8 cellular contexts compared by ENCODE assay signal in the genomic region with DNA sequence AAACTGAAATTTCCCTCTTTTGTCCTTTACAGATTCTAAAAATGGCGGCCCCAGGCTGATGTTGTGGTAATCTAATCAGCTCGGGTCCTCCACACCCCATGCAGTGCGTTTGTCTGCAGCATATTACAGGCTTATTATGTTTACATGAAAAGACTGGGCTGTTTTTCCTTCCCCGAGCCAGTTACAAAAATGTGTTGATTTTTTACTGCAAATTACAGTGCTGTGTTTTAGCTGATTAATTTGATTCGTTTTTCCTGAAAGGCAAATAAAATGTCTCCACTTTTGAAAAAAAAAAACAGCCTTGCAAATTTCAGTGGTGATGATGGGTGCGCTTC. TPM values are rescaled to one million over a fixed set of nuclear protein-coding genes. Genes with fewer than 3 reads are reported as not detected.
DNase-seq lines count a peak whose midpoint lies in the region; ATAC-seq and FAIRE-seq lines count a peak whose summit lies in the region.

No MANE protein-coding gene starts in this region.

- peaks cover 8% of the 10 kb centered on the region for H3K36me3 ChIP-seq in rectal smooth muscle tissue (ENCODE audit: control insufficient read depth, insufficient read depth, low read length)

- H3K27me3 ChIP-seq in rectal smooth muscle tissue (ENCODE audit: control insufficient read depth, insufficient read depth, low read length), result no peaks in the 10 kb centered on the region

- peak overlapping the region; percentile 94 for H3K4me3 ChIP-seq in rectal smooth muscle tissue (ENCODE audit: low read length)

- peaks cover 31% of the 10 kb centered on the region for H3K4me1 Mint-ChIP-seq in activated naive CD4-positive, alpha-beta T cell treated with anti-CD3 and anti-CD28 coated beads, Interleukin-2, amount 10 ng/mL, durations not matched to agents 7 days and 5 days

- peaks cover 64% of the 10 kb centered on the region for H3K36me3 Mint-ChIP-seq in activated naive CD4-positive, alpha-beta T cell treated with anti-CD3 and anti-CD28 coated beads, Interleukin-2, amount 10 ng/mL, durations not matched to agents 7 days and 5 days

- no peak for ATAC-seq in left cardiac atrium
- no peak for ATAC-seq in HG03378 (IDR thresholded peaks at IDR 0.05; ENCODE audit: unreplicated experiment)

- peak overlapping the region; percentile 99 for H3K4me3 Mint-ChIP-seq in activated naive CD4-positive, alpha-beta T cell treated with anti-CD3 and anti-CD28 coated beads, Interleukin-2, amount 10 ng/mL, durations not matched to agents 7 days and 5 days

- FAIRE-seq in frontal cortex (lab: Jason Lieb, UNC), result no peak

- peak overlapping the region; percentile 96 for H3K27ac ChIP-seq in rectal smooth muscle tissue (ENCODE audit: low read depth, low read length)

- intact Hi-C loops in left cardiac atrium (cut with DNase I), result no loop called here

- H3K9ac ChIP-seq in rectal smooth muscle tissue (ENCODE audit: low read length), result peak overlapping the region; percentile 100

- peaks cover 15% of the 10 kb centered on the region for H3K4me1 ChIP-seq in rectal smooth muscle tissue (ENCODE audit: control insufficient read depth, insufficient read depth, low read length)

- CTCF ChIA-PET in activated naive CD4-positive, alpha-beta T cell treated with anti-CD3 and anti-CD28 coated beads, Interleukin-2, amount 10 ng/mL, durations not matched to agents 7 days and 5 days (lab: Charles Lee), result interaction anchor here (0.9 to 14.5 kb wide), 3 partner anchors 32 to 40 kb away, joined by 3 to 154 read pairs (median 3); no protein-coding TSS in a partner anchor

- no peaks in the 10 kb centered on the region for H3K9me3 Mint-ChIP-seq in activated naive CD4-positive, alpha-beta T cell treated with anti-CD3 and anti-CD28 coated beads, Interleukin-2, amount 10 ng/mL, durations not matched to agents 7 days and 5 days

- peak; percentile 19 for DNase-seq in NK-92 treated with Interleukin-12 subunit alpha and Interleukin-12 subunit beta, amount 100 ng/mL, for 24 hours (lab: John Stamatoyannopoulos, UW)
- no peak for DNase-seq in NK-92 (lab: John Stamatoyannopoulos, UW; ENCODE audit: unreplicated experiment)
- peak; percentile 60 for DNase-seq in NCI-H1092 treated with DMSO at 0.1 percent for 48 hours (lab: John Stamatoyannopoulos, UW)
- peak; percentile 50 for DNase-seq in activated naive CD4-positive, alpha-beta T cell treated with anti-CD3 and anti-CD28 coated beads, Interleukin-2, amount 10 ng/mL, durations not matched to agents 7 days and 5 days
- DNase-seq in left cardiac atrium, result peak; percentile 39
- no peak for DNase-seq in frontal cortex (ENCODE audit: low spot score in 2 of 2)

- peak overlapping the region; percentile 100 for H3K27ac Mint-ChIP-seq in activated naive CD4-positive, alpha-beta T cell treated with anti-CD3 and anti-CD28 coated beads, Interleukin-2, amount 10 ng/mL, durations not matched to agents 7 days and 5 days

- H3K27me3 Mint-ChIP-seq in activated naive CD4-positive, alpha-beta T cell treated with anti-CD3 and anti-CD28 coated beads, Interleukin-2, amount 10 ng/mL, durations not matched to agents 7 days and 5 days, result peaks cover 18% of the 10 kb centered on the region

RNA-seq across cellular contexts. Expression of a gene that starts 1.6 kb away (rescaled TPM):
- 10 to 100 TPM; 45.3 to 59.0 TPM for total RNA-seq in left cardiac atrium
- 217 TPM for total RNA-seq in frontal cortex

Comparison
In these comparisons a context has a peak if more than half of its experiments do, and no peak if none do; other contexts are left out.
1. DNase-seq: peak in NK-92 treated with Interleukin-12 subunit alpha and Interleukin-12 subunit beta, amount 100 ng/mL, for 24 hours (single experiment), NCI-H1092 treated with DMSO at 0.1 percent for 48 hours (single experiment), activated naive CD4-positive, alpha-beta T cell treated with anti-CD3 and anti-CD28 coated beads, Interleukin-2, amount 10 ng/mL, durations not matched to agents 7 days and 5 days (single experiment) and left cardiac atrium (single experiment); none in NK-92 (single experiment) and frontal cortex (0 of 2).